In the genomic region with DNA sequence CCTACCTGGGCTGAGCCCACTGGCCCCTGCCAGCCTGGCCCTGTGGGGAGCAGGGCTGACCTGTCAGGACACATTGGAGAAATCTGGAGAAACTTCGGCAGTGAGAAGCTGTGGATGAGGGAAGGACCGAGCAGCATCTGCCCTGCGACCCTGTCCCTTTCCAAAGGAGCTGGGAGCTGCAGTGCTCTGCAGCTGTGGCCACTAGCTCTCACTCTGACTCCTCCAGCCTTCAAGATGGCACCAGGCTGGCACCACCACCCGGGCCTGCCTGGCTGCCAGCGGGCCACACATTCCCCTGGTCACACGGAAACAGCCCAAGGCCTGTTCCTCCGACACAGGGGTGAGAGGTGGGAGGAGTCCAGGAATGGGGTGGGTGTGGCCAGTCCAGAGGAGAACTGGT, we compare ENCODE assay signal across 26 cellular contexts. TPM values are rescaled to one million over a fixed set of nuclear protein-coding genes. Genes with fewer than 3 reads are reported as not detected.
"Had no signal": no experiment of that assay in that cellular context is flagged by ENCODE, and none has a peak within 500 bp of the region (broad histone marks: within the 10 kb centered on the region; RNA-seq: fewer than 3 reads in every experiment).

No MANE protein-coding gene starts in this region.

- H3K4me3 ChIP-seq: K562 had no signal

- ATAC-seq: activated T-helper 17 cell treated with anti-CD3 and anti-CD28 coated beads, Interleukin-2, amount 50 U/mL, for 72 hours; K562; PC-3; T-helper 17 cell; WTC11 had no signal

- DNase-seq: activated CD4-positive, alpha-beta memory T cell treated with anti-CD3 and anti-CD28 coated beads for 36 hours; activated CD4-positive, alpha-beta T cell treated with anti-CD3 and anti-CD28 coated beads for 48 hours; activated CD4-positive, CD25-positive, alpha-beta regulatory T cell treated with anti-CD3 and anti-CD28 coated beads, Interleukin-2, amount 50 U/mL, for 72 hours; activated CD8-positive, alpha-beta memory T cell treated with anti-CD3 and anti-CD28 coated beads for 24 hours; activated gamma-delta T cell; activated naive CD4-positive, alpha-beta T cell treated with anti-CD3 and anti-CD28 coated beads for 36 hours; activated T-cell treated with anti-CD3 and anti-CD28 coated beads for 4 hours; activated T-cell treated with anti-CD3 and anti-CD28 coated beads, Interleukin-2, amount 50 U/mL, for 48 hours; amygdala; Karpas-422; MM.1S; NCI-H1105 treated with DMSO at 0.1 percent for 48 hours; NCI-H1436 treated with DMSO at 0.1 percent for 48 hours; NCI-H187; NCI-H2081 treated with DMSO at 0.1 percent for 48 hours; NCI-H446; NCI-H524; PC-3; SIG-M5; T-helper 17 cell; T-helper 9 cell had no signal

- FAIRE-seq: astrocyte, K562, RCC 7860 had no signal

RNA-seq across cellular contexts. Expression of gene CD300LG, which starts 30.1 kb away (rescaled TPM):
- total RNA-seq: activated CD4-positive, alpha-beta memory T cell treated with anti-CD3 and anti-CD28 coated beads for 36 hours; activated naive CD4-positive, alpha-beta T cell treated with anti-CD3 and anti-CD28 coated beads for 36 hours; activated T-helper 17 cell treated with anti-CD3 and anti-CD28 coated beads, Interleukin-2, amount 50 U/mL, for 72 hours; astrocyte; K562; PC-3; T-helper 17 cell; WTC11 had no signal
- polyA plus RNA-seq: K562 had no signal
